ENCODE assay signal across 8 cellular contexts in the genomic region with DNA sequence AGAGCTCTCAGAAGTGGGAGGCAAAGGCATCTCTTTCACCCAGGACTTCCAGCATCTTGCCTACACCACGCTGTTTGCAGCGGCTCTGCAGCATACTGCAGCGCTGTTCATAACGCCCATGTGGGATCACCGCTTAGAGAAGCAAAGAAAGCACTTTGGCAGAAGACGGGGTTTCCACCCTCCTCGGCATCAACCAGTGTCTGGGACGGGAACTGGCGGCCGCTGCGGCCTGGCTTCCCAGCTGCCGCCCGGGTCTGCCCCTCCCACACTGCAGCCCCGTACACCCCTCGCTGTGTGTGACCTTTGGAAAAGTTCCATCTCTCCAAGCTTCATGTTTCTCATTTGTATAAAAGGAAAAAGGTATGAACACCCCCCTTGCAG. TPM values are rescaled to one million over a fixed set of nuclear protein-coding genes. Genes with fewer than 3 reads are reported as not detected.
DNase-seq lines count a peak whose midpoint lies in the region; ATAC-seq and TF ChIP-seq lines count a peak whose summit lies in the region.

No MANE protein-coding gene starts in this region.

- no peaks in the 10 kb centered on the region for H3K36me3 ChIP-seq in CD8-positive, alpha-beta memory T cell (ENCODE audit: insufficient read depth, low read length)
- H3K36me3 ChIP-seq in HEK293 (ENCODE audit: control insufficient read depth in 2 of 2, insufficient read depth in 1 of 2, low read length in 2 of 2): peaks cover 0 to 15% of the 10 kb centered on the region in 2 experiments; a peak in 1 of 3 replicates
- peaks cover 0 to 3% of the 10 kb centered on the region in 2 donors for H3K36me3 ChIP-seq in ascending aorta
- peaks cover 4% of the 10 kb centered on the region for H3K36me3 ChIP-seq in right atrium auricular region
- no peaks in the 10 kb centered on the region for H3K36me3 ChIP-seq in parathyroid adenoma (ENCODE audit: control insufficient read depth, insufficient read depth, low read length)

- peak overlapping the region; percentile 85 to 97 (median 90) for H3K4me3 Mint-ChIP-seq in CD8-positive, alpha-beta memory T cell

- peak overlapping the region; percentile 89 for H3K9ac ChIP-seq in parathyroid adenoma

- H3K4me2 ChIP-seq in parathyroid adenoma (ENCODE audit: low read length): peak overlapping the region; percentile 83

- TF ChIP-seq CTCF in HEK293 (tag by site-specific recombination; IDR thresholded peaks at IDR 0.05) (no peak), ascending aorta (IDR thresholded peaks at IDR 0.05) (no peak), right atrium auricular region (IDR thresholded peaks at IDR 0.05) (no peak), parathyroid adenoma (IDR thresholded peaks at IDR 0.05) (no peak)

- H3K9me3 ChIP-seq in CD8-positive, alpha-beta memory T cell (ENCODE audit: low read length): no peaks in the 10 kb centered on the region
- H3K9me3 ChIP-seq in HEK293 (ENCODE audit: control insufficient read depth, insufficient read depth, low read depth, low read length) (no peaks in the 10 kb centered on the region), ascending aorta (no peaks in the 10 kb centered on the region), right atrium auricular region (no peaks in the 10 kb centered on the region), parathyroid adenoma (ENCODE audit: control insufficient read depth, low read length) (no peaks in the 10 kb centered on the region)

- no peaks in the 10 kb centered on the region for H3K27me3 ChIP-seq in CD8-positive, alpha-beta memory T cell (ENCODE audit: insufficient read depth, low read length, poor library complexity, severe bottlenecking)
- H3K27me3 ChIP-seq in ascending aorta (no peaks in the 10 kb centered on the region), right atrium auricular region (no peaks in the 10 kb centered on the region), parathyroid adenoma (ENCODE audit: control insufficient read depth, insufficient read depth, low read length) (no peaks in the 10 kb centered on the region)

- H3K4me1 Mint-ChIP-seq in CD8-positive, alpha-beta memory T cell: peaks cover 45 to 53% (median 53%) of the 10 kb centered on the region in 3 donors

- peak overlapping the region; percentile 98 for H2AFZ ChIP-seq in parathyroid adenoma

- H3K4me1 ChIP-seq in CD8-positive, alpha-beta memory T cell (ENCODE audit: insufficient read depth, low read length): peaks cover 40% of the 10 kb centered on the region
- H3K4me1 ChIP-seq in HEK293 (ENCODE audit: control insufficient read depth, insufficient read depth, low read length): no peaks in the 10 kb centered on the region; the same call in 1 of the 2 replicates
- peaks cover 0 to 6% of the 10 kb centered on the region in 2 donors for H3K4me1 ChIP-seq in ascending aorta
- H3K4me1 ChIP-seq in right atrium auricular region: peaks cover 0 to 25% of the 10 kb centered on the region in 2 donors
- peaks cover 5% of the 10 kb centered on the region for H3K4me1 ChIP-seq in parathyroid adenoma

- H3K27ac Mint-ChIP-seq in CD8-positive, alpha-beta memory T cell: peak overlapping the region; percentile 74 to 98 (median 93)

- ATAC-seq in GM19324 (IDR thresholded peaks at IDR 0.05; ENCODE audit: low FRiP score, unreplicated experiment): no peak

- DNase-seq in CD8-positive, alpha-beta memory T cell: peak in 4 of 5 donors; percentile 8 to 55 (median 38)
- DNase-seq in SHP77 (lab: John Stamatoyannopoulos, UW) (peak; percentile 33 to 42), ascending aorta (ENCODE audit: low spot score in 2 of 2) (no peak), right atrium auricular region (ENCODE audit: low spot score) (peak; percentile 74), SW 1271 (lab: John Stamatoyannopoulos, UW) (no peak)

- POLR2A ChIA-PET in CD8-positive, alpha-beta memory T cell (lab: Charles Lee): interaction anchor here (0.5 to 3.7 kb wide), 4 partner anchors 14 to 27 kb away, joined by 4 to 46 read pairs (median 6); a partner anchor contains a TSS
- POLR2A ChIA-PET in HEK293 (lab: Yijun Ruan, JAX): interaction anchor here (0.5 to 3.6 kb wide), 3 partner anchors 9 to 651 kb away, joined by 3 to 24 read pairs (median 5); a partner anchor contains a TSS

- no peaks in the 10 kb centered on the region for H3K79me2 ChIP-seq in parathyroid adenoma

- H3K9me3 Mint-ChIP-seq in CD8-positive, alpha-beta memory T cell: no peaks in the 10 kb centered on the region

- H3K36me3 Mint-ChIP-seq in CD8-positive, alpha-beta memory T cell: peaks cover 0 to 22% (median 6%) of the 10 kb centered on the region in 3 donors

- CTCF ChIA-PET in CD8-positive, alpha-beta memory T cell (lab: Charles Lee): interaction anchor here (1.7 to 2.8 kb wide), 3 partner anchors 14 to 29 kb away, joined by 5 to 8 read pairs (median 6); a partner anchor contains a TSS
- CTCF ChIA-PET in HEK293 (lab: Yijun Ruan, JAX): no interaction called here

- peak overlapping the region; percentile 71 for H3K27ac ChIP-seq in CD8-positive, alpha-beta memory T cell (ENCODE audit: low read depth, low read length)
- H3K27ac ChIP-seq in HEK293 (ENCODE audit: extremely low read depth, low read depth, low read length) (peak overlapping the region; percentile 68), ascending aorta (peak overlapping the region; percentile 87 to 94), right atrium auricular region (peak overlapping the region; percentile 81 to 89), parathyroid adenoma (peak overlapping the region; percentile 75)

- no peaks in the 10 kb centered on the region for H3K27me3 Mint-ChIP-seq in CD8-positive, alpha-beta memory T cell

- intact Hi-C loops in ascending aorta (cut with DNase I): loop anchor here (5.0 kb wide), 1 partner anchor 70 kb away; a partner anchor contains a TSS

- H3K4me3 ChIP-seq in CD8-positive, alpha-beta memory T cell (ENCODE audit: low read length): peak overlapping the region; percentile 78
- H3K4me3 ChIP-seq in HEK293 (ENCODE audit: low read depth, low read length): peak overlapping the region; percentile 65
- H3K4me3 ChIP-seq in ascending aorta: peak overlapping the region; percentile 81 to 86
- peak overlapping the region; percentile 69 to 73 for H3K4me3 ChIP-seq in right atrium auricular region
- H3K4me3 ChIP-seq in parathyroid adenoma (ENCODE audit: low read depth, low read length): peak overlapping the region; percentile 64

TF ChIP-seq in HEK293, 187 proteins besides CTCF, POLR2A, EP300 and RAD21 (continues in another document):
- TF ChIP-seq, protein P1, sequence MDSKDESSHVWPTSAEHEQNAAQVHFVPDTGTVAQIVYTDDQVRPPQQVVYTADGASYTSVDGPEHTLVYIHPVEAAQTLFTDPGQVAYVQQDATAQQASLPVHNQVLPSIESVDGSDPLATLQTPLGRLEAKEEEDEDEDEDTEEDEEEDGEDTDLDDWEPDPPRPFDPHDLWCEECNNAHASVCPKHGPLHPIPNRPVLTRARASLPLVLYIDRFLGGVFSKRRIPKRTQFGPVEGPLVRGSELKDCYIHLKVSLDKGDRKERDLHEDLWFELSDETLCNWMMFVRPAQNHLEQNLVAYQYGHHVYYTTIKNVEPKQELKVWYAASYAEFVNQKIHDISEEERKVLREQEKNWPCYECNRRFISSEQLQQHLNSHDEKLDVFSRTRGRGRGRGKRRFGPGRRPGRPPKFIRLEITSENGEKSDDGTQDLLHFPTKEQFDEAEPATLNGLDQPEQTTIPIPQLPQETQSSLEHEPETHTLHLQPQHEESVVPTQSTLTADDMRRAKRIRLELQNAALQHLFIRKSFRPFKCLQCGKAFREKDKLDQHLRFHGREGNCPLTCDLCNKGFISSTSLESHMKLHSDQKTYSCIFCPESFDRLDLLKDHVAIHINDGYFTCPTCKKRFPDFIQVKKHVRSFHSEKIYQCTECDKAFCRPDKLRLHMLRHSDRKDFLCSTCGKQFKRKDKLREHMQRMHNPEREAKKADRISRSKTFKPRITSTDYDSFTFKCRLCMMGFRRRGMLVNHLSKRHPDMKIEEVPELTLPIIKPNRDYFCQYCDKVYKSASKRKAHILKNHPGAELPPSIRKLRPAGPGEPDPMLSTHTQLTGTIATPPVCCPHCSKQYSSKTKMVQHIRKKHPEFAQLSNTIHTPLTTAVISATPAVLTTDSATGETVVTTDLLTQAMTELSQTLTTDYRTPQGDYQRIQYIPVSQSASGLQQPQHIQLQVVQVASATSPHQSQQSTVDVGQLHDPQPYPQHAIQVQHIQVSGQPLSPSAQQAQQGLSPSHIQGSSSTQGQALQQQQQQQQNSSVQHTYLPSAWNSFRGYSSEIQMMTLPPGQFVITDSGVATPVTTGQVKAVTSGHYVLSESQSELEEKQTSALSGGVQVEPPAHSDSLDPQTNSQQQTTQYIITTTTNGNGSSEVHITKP (tag by site-specific recombination; IDR thresholded peaks at IDR 0.05): peak; percentile 54
- TF ChIP-seq ZNF175 (tag by site-specific recombination; IDR thresholded peaks at IDR 0.05) (no peak), ZBTB20 (tag by site-specific recombination; IDR thresholded peaks at IDR 0.05) (peak; percentile 74; the same call in 1 of the 2 replicates), ZSCAN16 (tag by site-specific recombination; IDR thresholded peaks at IDR 0.05) (no peak)
- TF ChIP-seq, protein P2, sequence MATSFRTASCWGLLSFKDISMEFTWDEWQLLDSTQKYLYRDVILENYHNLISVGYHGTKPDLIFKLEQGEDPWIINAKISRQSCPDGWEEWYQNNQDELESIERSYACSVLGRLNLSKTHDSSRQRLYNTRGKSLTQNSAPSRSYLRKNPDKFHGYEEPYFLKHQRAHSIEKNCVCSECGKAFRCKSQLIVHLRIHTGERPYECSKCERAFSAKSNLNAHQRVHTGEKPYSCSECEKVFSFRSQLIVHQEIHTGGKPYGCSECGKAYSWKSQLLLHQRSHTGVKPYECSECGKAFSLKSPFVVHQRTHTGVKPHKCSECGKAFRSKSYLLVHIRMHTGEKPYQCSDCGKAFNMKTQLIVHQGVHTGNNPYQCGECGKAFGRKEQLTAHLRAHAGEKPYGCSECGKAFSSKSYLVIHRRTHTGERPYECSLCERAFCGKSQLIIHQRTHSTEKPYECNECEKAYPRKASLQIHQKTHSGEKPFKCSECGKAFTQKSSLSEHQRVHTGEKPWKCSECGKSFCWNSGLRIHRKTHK (tag by site-specific recombination; IDR thresholded peaks at IDR 0.05): no peak

RNA-seq across cellular contexts. Expression of a gene that starts 0.5 kb away (rescaled TPM):
- total RNA-seq in CD8-positive, alpha-beta memory T cell: 10 to 100 TPM; 10.6 to 11.3 TPM
- polyA plus RNA-seq in CD8-positive, alpha-beta memory T cell: 13.0 TPM
- total RNA-seq in ascending aorta: 8.7 TPM
- 1 to 10 TPM; 6.3 to 7.4 TPM for total RNA-seq in right atrium auricular region

RNA-seq across cellular contexts. Expression of a gene that starts 13.4 kb away (rescaled TPM):
- total RNA-seq in CD8-positive, alpha-beta memory T cell: 10 to 100 TPM; 40.3 to 42.4 TPM
- polyA plus RNA-seq in CD8-positive, alpha-beta memory T cell: 16.3 TPM
- total RNA-seq in ascending aorta (1.8 TPM), right atrium auricular region (10 to 100 TPM; 19.1 to 26.6 TPM)

RNA-seq across cellular contexts. Expression of a gene that starts 13.7 kb away (rescaled TPM):
- 100 to 1,000 TPM; 157 TPM for total RNA-seq in CD8-positive, alpha-beta memory T cell
- polyA plus RNA-seq in CD8-positive, alpha-beta memory T cell: 168 TPM
- 49.7 TPM for total RNA-seq in ascending aorta
- total RNA-seq in right atrium auricular region: 10 to 100 TPM; 70.3 to 91.9 TPM

RNA-seq across cellular contexts. Expression of a gene that starts 21.5 kb away (rescaled TPM):
- total RNA-seq in CD8-positive, alpha-beta memory T cell: 10 to 100 TPM; 40.0 to 42.4 TPM
- 59.6 TPM for polyA plus RNA-seq in CD8-positive, alpha-beta memory T cell
- 19.6 TPM for total RNA-seq in ascending aorta
- 10 to 100 TPM; 12.1 to 14.1 TPM for total RNA-seq in right atrium auricular region

Comparison
In these comparisons a context has a peak if more than half of its experiments do, and no peak if none do; other contexts are left out.
1. DNase-seq: peak in CD8-positive, alpha-beta memory T cell (4 of 5), SHP77 (2 of 2) and right atrium auricular region (single experiment); none in ascending aorta (0 of 2) and SW 1271 (0 of 2).
2. Peak in every context shown above with its lines, with median percentiles within 50 percentile points of each other: H3K27ac ChIP-seq and H3K4me3 ChIP-seq.